ENCODE assay signal across 7 cellular contexts in the genomic region with DNA sequence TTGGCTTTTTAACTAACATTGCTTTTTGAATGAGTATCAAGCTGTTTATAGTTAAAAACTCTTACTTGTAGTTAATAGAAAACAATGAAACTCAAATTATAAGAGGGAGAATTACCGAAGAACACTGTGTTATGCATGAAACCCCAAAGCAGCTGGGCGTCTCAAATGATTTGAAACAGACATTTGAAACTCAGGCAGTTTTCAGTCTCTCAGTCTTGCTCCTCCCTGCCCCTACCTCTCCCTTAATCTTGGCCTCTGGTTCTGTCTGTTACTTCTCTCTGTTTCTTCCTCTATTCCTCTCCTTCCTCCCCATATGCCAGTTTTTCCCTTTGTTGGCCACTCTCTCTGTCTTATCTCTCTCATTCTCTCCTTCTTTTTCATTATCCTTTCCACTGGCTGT.
"Had no signal": no experiment of that assay in that cellular context is flagged by ENCODE, and none has a peak within 500 bp of the region (broad histone marks: within the 10 kb centered on the region; RNA-seq: fewer than 3 reads in every experiment).

No MANE protein-coding gene starts in this region.

- H3K4me3 ChIP-seq: K562 had no signal

- H3K4me3 Mint-ChIP-seq: IgD-negative memory B cell had no signal

- H3K27me3 Mint-ChIP-seq: IgD-negative memory B cell had no signal

- H3K4me1 Mint-ChIP-seq: IgD-negative memory B cell had no signal

- H3K27ac Mint-ChIP-seq: IgD-negative memory B cell had no signal

- H3K36me3 Mint-ChIP-seq: IgD-negative memory B cell had no signal

- H3K4me2 ChIP-seq: KMS-11 had no signal

- H3K27ac ChIP-seq: HL-60, KMS-11 had no signal

- ATAC-seq: HepG2, K562 had no signal

- DNase-seq: IMR-90, KG1 had no signal

- H3K9ac ChIP-seq: KMS-11 had no signal
